Comparison of ENCODE assay signal across 14 cellular contexts in the genomic region with DNA sequence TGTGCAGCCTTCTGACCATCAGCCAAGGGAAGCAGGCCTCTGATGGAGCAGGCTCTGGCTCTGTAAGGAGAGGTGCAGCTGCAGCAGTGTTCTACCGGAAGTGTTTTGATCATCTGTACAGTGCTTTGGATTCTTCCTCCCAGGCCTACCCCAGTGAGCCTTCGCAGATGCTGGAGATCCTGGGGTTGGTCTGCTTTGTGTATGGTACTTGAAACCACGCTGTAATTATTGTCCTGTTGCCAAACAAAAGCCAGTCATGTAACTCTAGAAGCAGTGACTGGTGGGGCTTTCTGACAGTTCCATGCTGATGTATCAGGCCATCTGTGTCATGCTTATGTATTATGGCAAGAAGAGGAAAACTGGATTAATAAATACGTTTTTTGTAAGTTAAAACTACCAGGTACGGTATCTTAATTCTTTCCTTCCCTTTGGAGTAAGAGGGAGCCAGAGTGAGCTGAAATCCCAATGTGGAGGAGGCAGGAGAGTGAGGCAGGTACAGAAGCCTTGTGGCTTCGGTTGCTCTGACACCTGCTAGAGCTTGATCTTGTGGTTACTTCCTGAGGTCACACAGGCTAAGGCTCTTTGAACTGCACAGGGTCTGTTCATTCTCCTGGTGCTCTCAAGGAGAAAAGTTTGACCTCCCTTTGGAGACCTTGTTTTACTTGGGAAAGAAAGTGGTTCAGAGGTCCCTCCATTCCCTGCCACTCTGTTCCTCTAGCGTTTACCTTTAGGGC. TPM values are rescaled to one million over a fixed set of nuclear protein-coding genes. Genes with fewer than 3 reads are reported as not detected.
DNase-seq lines count a peak whose midpoint lies in the region; ATAC-seq, FAIRE-seq and TF ChIP-seq lines count a peak whose summit lies in the region.
"Had no signal": no experiment of that assay in that cellular context is flagged by ENCODE, and none has a peak within 500 bp of the region (broad histone marks: within the 10 kb centered on the region; RNA-seq: fewer than 3 reads in every experiment).

No MANE protein-coding gene starts in this region.

- no peak for FAIRE-seq in frontal cortex (lab: Jason Lieb, UNC)
- FAIRE-seq: endometrium had no signal

- peaks cover 2 to 15% (median 5%) of the 10 kb centered on the region in 3 donors for H3K27me3 Mint-ChIP-seq in immature natural killer cell (ENCODE audit: low read depth in 3 of 3)

- CTCF ChIA-PET in RWPE1 (lab: Yijun Ruan, JAX): interaction anchor here (0.5 kb wide), 1 partner anchor 646 kb away, joined by 3 read pairs; no protein-coding TSS in a partner anchor

- H3K27ac Mint-ChIP-seq in immature natural killer cell: peak overlapping the region in 5 of 6 donors; percentile 25 to 73 (median 59)

- peaks cover 0 to 7% (median 6%) of the 10 kb centered on the region in 3 donors for H3K36me3 Mint-ChIP-seq in immature natural killer cell

- no peak for ATAC-seq in HG03196 (IDR thresholded peaks at IDR 0.05; ENCODE audit: unreplicated experiment)
- ATAC-seq: lower lobe of right lung had no signal

- H3K27me3 ChIP-seq in HAP-1 (ENCODE audit: low read depth): no peaks in the 10 kb centered on the region
- H3K27me3 ChIP-seq: hepatocyte had no signal

- peak; percentile 57 for DNase-seq in DMS153 (lab: John Stamatoyannopoulos, UW)
- peak; percentile 66 for DNase-seq in NCI-H1092 treated with DMSO at 0.1 percent for 48 hours (lab: John Stamatoyannopoulos, UW)
- no peak for DNase-seq in RWPE1 (ENCODE audit: low spot score)
- peak; percentile 21 to 37 (median 24) for DNase-seq in immature natural killer cell
- DNase-seq in G401 (ENCODE audit: low spot score): no peak
- no peak for DNase-seq in HAP-1 (ENCODE audit: low spot score in 2 of 2)
- DNase-seq in frontal cortex (ENCODE audit: low spot score in 2 of 2): no peak
- DNase-seq: amygdala; lower lobe of right lung; stimulated activated CD4-positive, alpha-beta T cell treated with anti-CD3 and anti-CD28 coated beads, Interleukin-4, amount 100 ng/mL, for 24 hours had no signal

- in situ Hi-C loops in G401 (cut with HindIII; ENCODE audit: low sequenced_read_pairs) (no loop called here), HAP-1 (cut with MboI; ENCODE audit: low sequenced_read_pairs) (no loop called here)

- peaks cover 4% of the 10 kb centered on the region for H3K36me3 ChIP-seq in HAP-1 (replicated peaks)
- H3K36me3 ChIP-seq: lower lobe of right lung had no signal

- H3K27ac ChIP-seq in RWPE1: peak overlapping the region; percentile 4; the same call in 1 of the 2 replicates
- H3K27ac ChIP-seq: hepatocyte, lower lobe of right lung, SK-N-MC had no signal

- H3K4me3 Mint-ChIP-seq in immature natural killer cell: peak overlapping the region in 2 of 5 donors; percentile 10 to 13

- no peak overlapping the region for H3K4me3 ChIP-seq in HAP-1
- H3K4me3 ChIP-seq: hepatocyte, lower lobe of right lung, SK-N-MC had no signal

- H3K9me3 Mint-ChIP-seq in immature natural killer cell: no peaks in the 10 kb centered on the region

- POLR2A ChIA-PET in RWPE1 (lab: Yijun Ruan, JAX; ENCODE audit: low non-redundant PET): no interaction called here

- H3K4me1 ChIP-seq in HAP-1: no peaks in the 10 kb centered on the region

- no peaks in the 10 kb centered on the region for H3K9me3 ChIP-seq in HAP-1
- H3K9me3 ChIP-seq: lower lobe of right lung had no signal

- peaks cover 49 to 57% of the 10 kb centered on the region in 2 donors for H3K4me1 Mint-ChIP-seq in immature natural killer cell

- TF ChIP-seq CTCF in RWPE1 (conservative IDR thresholded peaks at IDR 0.05; ENCODE audit: low read depth): no peak

RNA-seq across cellular contexts. Expression of a gene that starts 3.7 kb away (rescaled TPM):
- 10 to 100 TPM; 27.9 to 54.2 (median 43.3) TPM for polyA plus RNA-seq in immature natural killer cell
- total RNA-seq in G401 (2014; rRNA removed; shearing (Covaris generic)): 21.3 and 40.7 TPM in 2 replicates
- total RNA-seq in frontal cortex: 5.3 TPM

RNA-seq across cellular contexts. Expression of a gene that starts 9.0 kb away (rescaled TPM):
- polyA plus RNA-seq in immature natural killer cell: under 1 TPM in 1 of 3 donors, not detected in 2; 0.15 TPM
- total RNA-seq in G401 (2014; rRNA removed; shearing (Covaris generic)): not detected in 2 replicates
- not detected for total RNA-seq in frontal cortex
- total RNA-seq: lower lobe of right lung had no signal
- polyA plus RNA-seq: hepatocyte had no signal

Comparison
In these comparisons a context has a peak if more than half of its experiments do, and no peak if none do; other contexts are left out.
1. DNase-seq: peak in DMS153 (single experiment), NCI-H1092 treated with DMSO at 0.1 percent for 48 hours (single experiment) and immature natural killer cell (3 of 3); none in RWPE1 (single experiment), G401 (single experiment), HAP-1 (0 of 2) and frontal cortex (0 of 2).